1 cellular context compared by ENCODE assay signal in genomic region chr12:116406529-116406928, GRCh38.
TF ChIP-seq lines count a peak whose summit lies in the region.

No MANE protein-coding gene starts in this region.

TF ChIP-seq in A549, 52 proteins besides CTCF, POLR2A, EP300 and RAD21 (continued from another document):
- TF ChIP-seq ELK1 (IDR thresholded peaks at IDR 0.05; ENCODE audit: low read depth, low read length): no peak
- no peak for TF ChIP-seq ZSCAN20 (CRISPR knock-in tag; IDR thresholded peaks at IDR 0.05)
- no peak for TF ChIP-seq HDAC2 (IDR thresholded peaks at IDR 0.05)
- TF ChIP-seq ATOH8 (CRISPR knock-in tag; IDR thresholded peaks at IDR 0.05; ENCODE audit: low read depth): no peak
- no peak for TF ChIP-seq NR3C1 (IDR thresholded peaks at IDR 0.05)
- no peak for TF ChIP-seq RFX5 (IDR thresholded peaks at IDR 0.05)
- TF ChIP-seq HEYL (CRISPR knock-in tag; IDR thresholded peaks at IDR 0.05): no peak
- no peak for TF ChIP-seq NPAS2 (CRISPR knock-in tag; IDR thresholded peaks at IDR 0.05; ENCODE audit: borderline replicate concordance)
- TF ChIP-seq PBX3 (IDR thresholded peaks at IDR 0.05): peak; percentile 86
- no peak for TF ChIP-seq FOSB (CRISPR knock-in tag; IDR thresholded peaks at IDR 0.05)
- TF ChIP-seq POLR2AphosphoS2 (conservative IDR thresholded peaks at IDR 0.05; ENCODE audit: low read length): no peak
- TF ChIP-seq CBX2 (IDR thresholded peaks at IDR 0.05; ENCODE audit: borderline replicate concordance, low read depth): no peak
- TF ChIP-seq TFCP2L1 (CRISPR knock-in tag; IDR thresholded peaks at IDR 0.05): no peak
- peak; percentile 75 for TF ChIP-seq JUNB (IDR thresholded peaks at IDR 0.05)
- TF ChIP-seq FOXS1 (CRISPR knock-in tag; IDR thresholded peaks at IDR 0.05): no peak
- peak; percentile 99 to 100 for TF ChIP-seq CEBPB (IDR thresholded peaks at IDR 0.05)
